In genomic region chr17:78117027-78117981, GRCh38 we compare ENCODE assay signal across 8 cellular contexts. TPM values are rescaled to one million over a fixed set of nuclear protein-coding genes. Genes with fewer than 3 reads are reported as not detected.
DNase-seq lines count a peak whose midpoint lies in the region; ATAC-seq, FAIRE-seq and TF ChIP-seq lines count a peak whose summit lies in the region.

No MANE protein-coding gene starts in this region.

- H3K9me3 ChIP-seq in astrocyte (ENCODE audit: insufficient read depth, low read depth, low read length) (no peaks in the 10 kb centered on the region), right lobe of liver (no peaks in the 10 kb centered on the region)

- no peak overlapping the region for H3K27ac Mint-ChIP-seq in astrocyte (ENCODE audit: unreplicated experiment)

- FAIRE-seq in astrocyte (lab: Jason Lieb, UNC) = no peak

- WGBS in right lobe of liver (ENCODE audit: insufficient coverage, low coverage, low lambda C conversion rate, missing lambda C conversion rate) = no CpG with 5 or more reads among the region's 41 CpGs

- ATAC-seq in right lobe of liver (peak; percentile 15 to 36 (median 24)), GM19455 (IDR thresholded peaks at IDR 0.05; ENCODE audit: unreplicated experiment) (no peak), GM19397 (IDR thresholded peaks at IDR 0.05; ENCODE audit: unreplicated experiment) (no peak)

- H2AFZ ChIP-seq in astrocyte (ENCODE audit: low read depth, low read length) = no peak overlapping the region

- H3K4me2 ChIP-seq in astrocyte (ENCODE audit: low read length) = peak overlapping the region; percentile 11

- H3K4me1 Mint-ChIP-seq in astrocyte (ENCODE audit: low read depth, unreplicated experiment) = no peaks in the 10 kb centered on the region

- H3K9me3 Mint-ChIP-seq in astrocyte (ENCODE audit: unreplicated experiment) = no peaks in the 10 kb centered on the region

- TF ChIP-seq POLR2A in NB4 (IDR thresholded peaks at IDR 0.05; ENCODE audit: extremely low read depth, insufficient read length) (no peak), right lobe of liver (IDR thresholded peaks at IDR 0.05) (no peak)

- H3K4me1 ChIP-seq in astrocyte (ENCODE audit: insufficient read depth, low read length) (no peaks in the 10 kb centered on the region), right lobe of liver (no peaks in the 10 kb centered on the region)

- no peak overlapping the region for H3K4me3 Mint-ChIP-seq in astrocyte (ENCODE audit: unreplicated experiment)

- H3K27ac ChIP-seq in astrocyte (ENCODE audit: low read depth, low read length) (no peak overlapping the region), right lobe of liver (no peak overlapping the region)

- DNase-seq in DMS153 (lab: John Stamatoyannopoulos, UW) (peak; percentile 64), NB4 (ENCODE audit: low read depth) (no peak), astrocyte (ENCODE audit: low read depth) (no peak), right lobe of liver (peak; percentile 31 to 51 (median 51))
- no peak for DNase-seq in stimulated activated CD4-positive, alpha-beta T cell treated with anti-CD3 and anti-CD28 coated beads, Interleukin-2, amount 100 ng/mL, for 48 hours
- no peak for DNase-seq in activated CD4-positive, alpha-beta T cell treated with anti-CD3 and anti-CD28 coated beads for 48 hours

- H3K36me3 ChIP-seq in astrocyte (ENCODE audit: insufficient read depth, low read length) (no peaks in the 10 kb centered on the region), right lobe of liver (peaks cover 0 to 2% (median 0%) of the 10 kb centered on the region in 4 donors)

- H4K20me1 ChIP-seq in astrocyte (ENCODE audit: insufficient read depth, low read length) = no peaks in the 10 kb centered on the region

- H3K27me3 Mint-ChIP-seq in astrocyte (ENCODE audit: low read depth, unreplicated experiment) = peaks cover 2% of the 10 kb centered on the region

- no peak overlapping the region for H3K9ac ChIP-seq in astrocyte (ENCODE audit: low read length)

- H3K4me3 ChIP-seq in NB4 (ENCODE audit: low read depth, low read length) = no peak overlapping the region
- H3K4me3 ChIP-seq in astrocyte (ENCODE audit: insufficient read depth, low read depth, low read length) = no peak overlapping the region
- H3K4me3 ChIP-seq in right lobe of liver = no peak overlapping the region

- intact Hi-C loops in right lobe of liver (cut with DNase I) = loop anchor here (5.0 to 10.0 kb wide), 2 partner anchors 127 to 130 kb away; no protein-coding TSS in a partner anchor

- TF ChIP-seq CTCF in NB4 (IDR thresholded peaks at IDR 0.05; ENCODE audit: low read depth, low read length) = peak; percentile 14
- TF ChIP-seq CTCF in astrocyte (IDR thresholded peaks at IDR 0.05; ENCODE audit: insufficient read depth, low read depth, low read length) = no peak
- TF ChIP-seq CTCF in right lobe of liver (IDR thresholded peaks at IDR 0.05) = peak; percentile 31 to 37 (median 34)

- peaks cover 2% of the 10 kb centered on the region for H3K36me3 Mint-ChIP-seq in astrocyte (ENCODE audit: low read depth, unreplicated experiment)

- peaks cover 5% of the 10 kb centered on the region for H3K27me3 ChIP-seq in astrocyte (ENCODE audit: insufficient read depth, low read length)
- H3K27me3 ChIP-seq in right lobe of liver = no peaks in the 10 kb centered on the region

- H3K79me2 ChIP-seq in astrocyte (ENCODE audit: insufficient read depth, low read length) = no peaks in the 10 kb centered on the region

RNA-seq across cellular contexts. Expression of gene TMC6, which starts 11.3 kb away (rescaled TPM):
- total RNA-seq in astrocyte = 54.8 and 61.7 TPM in 2 replicates
- total RNA-seq in right lobe of liver = 10 to 100 TPM; 10.9 to 24.7 (median 15.7) TPM

RNA-seq across cellular contexts. Expression of gene TMC8, which starts 13.3 kb away (rescaled TPM):
- 0.27 and 0.38 TPM in 2 replicates for total RNA-seq in astrocyte
- total RNA-seq in right lobe of liver = 1 to 10 TPM; 2.4 to 7.2 (median 4.8) TPM

RNA-seq across cellular contexts. Expression of gene C17orf99, which starts 28.9 kb away (rescaled TPM):
- not detected in 2 replicates for total RNA-seq in astrocyte
- total RNA-seq in right lobe of liver = not detected

RNA-seq across cellular contexts. Expression of gene SYNGR2, which starts 51.1 kb away (rescaled TPM):
- total RNA-seq in astrocyte (75.0 and 82.2 TPM in 2 replicates), right lobe of liver (10 to 100 TPM; 43.3 to 55.8 (median 50.4) TPM)

Comparison
In these comparisons a context has a peak if more than half of its experiments do, and no peak if none do; other contexts are left out.
1. DNase-seq: peak in DMS153 (single experiment) and right lobe of liver (3 of 3); none in NB4 (single experiment), astrocyte (single experiment), stimulated activated CD4-positive, alpha-beta T cell treated with anti-CD3 and anti-CD28 coated beads, Interleukin-2, amount 100 ng/mL, for 48 hours (0 of 2) and activated CD4-positive, alpha-beta T cell treated with anti-CD3 and anti-CD28 coated beads for 48 hours (single experiment).
2. ATAC-seq: peak in right lobe of liver (4 of 4); none in GM19455 (single experiment) and GM19397 (single experiment).